29 cellular contexts compared by ENCODE assay signal in genomic region chr11:134677338-134677948, GRCh38.
"Had no signal": no experiment of that assay in that cellular context is flagged by ENCODE, and none has a peak within 500 bp of the region (broad histone marks: within the 10 kb centered on the region; RNA-seq: fewer than 3 reads in every experiment).

No MANE protein-coding gene starts in this region.

- DNase-seq: activated B cell treated with CpG ODN at 0.5 μM for 24 hours; activated CD4-positive, alpha-beta memory T cell treated with anti-CD3 and anti-CD28 coated beads for 36 hours; activated CD4-positive, alpha-beta T cell treated with anti-CD3 and anti-CD28 coated beads for 4 hours; activated CD4-positive, alpha-beta T cell treated with anti-CD3 and anti-CD28 coated beads, Interleukin-2, amount 50 U/mL, for 1 hour; activated CD4-positive, CD25-positive, alpha-beta regulatory T cell treated with anti-CD3 and anti-CD28 coated beads, Interleukin-2, amount 50 U/mL, for 72 hours; activated naive CD4-positive, alpha-beta T cell treated with anti-CD3 and anti-CD28 coated beads, Interleukin-2, amount 10 ng/mL, durations not matched to agents 7 days and 5 days; activated naive CD8-positive, alpha-beta T cell treated with anti-CD3 and anti-CD28 coated beads, Interleukin-2, amount 50 U/mL, for 24 hours; activated T-cell treated with anti-CD3 and anti-CD28 coated beads for 4 hours; activated T-cell treated with anti-CD3 and anti-CD28 coated beads, Interleukin-2, amount 50 U/mL, for 4 hours; anterior cingulate cortex; Kasumi-1; KG1; MG63; MV-4-11; NCI-H1092; NCI-H1436 treated with DMSO at 0.1 percent for 48 hours; NCI-H1694 treated with DMSO at 0.1 percent for 48 hours; NCI-H2029; NCI-H345; NCI-H524 treated with DMSO at 0.1 percent for 48 hours; PC-9; SIG-M5; T-cell; T-helper 17 cell had no signal

- H3K4me1 Mint-ChIP-seq: activated B cell treated with CpG ODN at 0.5 μM for 24 hours; activated naive CD4-positive, alpha-beta T cell treated with anti-CD3 and anti-CD28 coated beads, Interleukin-2, amount 10 ng/mL, durations not matched to agents 7 days and 5 days; activated naive CD8-positive, alpha-beta T cell treated with anti-CD3 and anti-CD28 coated beads, Interleukin-2, amount 50 U/mL, for 24 hours; T-cell; T-helper 17 cell had no signal

- ATAC-seq: activated naive CD8-positive, alpha-beta T cell treated with anti-CD3 and anti-CD28 coated beads, Interleukin-2, amount 50 U/mL, for 24 hours; activated T-cell treated with anti-CD3 and anti-CD28 coated beads, Interleukin-2, amount 50 U/mL, for 4 hours; Right ventricle myocardium inferior; SK-N-SH treated with all-trans-retinoic acid at 6 μM for 48 hours; T-cell; T-helper 17 cell had no signal

- H3K27me3 Mint-ChIP-seq: brain had no signal

- H3K9me3 Mint-ChIP-seq: activated B cell treated with CpG ODN at 0.5 μM for 24 hours; activated CD4-positive, alpha-beta memory T cell treated with anti-CD3 and anti-CD28 coated beads for 36 hours; activated naive CD4-positive, alpha-beta T cell treated with anti-CD3 and anti-CD28 coated beads, Interleukin-2, amount 10 ng/mL, durations not matched to agents 7 days and 5 days; activated naive CD8-positive, alpha-beta T cell treated with anti-CD3 and anti-CD28 coated beads, Interleukin-2, amount 50 U/mL, for 24 hours; activated T-cell treated with anti-CD3 and anti-CD28 coated beads, Interleukin-2, amount 50 U/mL, for 4 hours; activated T-helper 1 cell treated with anti-CD3 and anti-CD28 coated beads, Interleukin-12 subunit alpha, Interleukin-12 subunit beta, Interleukin-2, Interleukin-4 antibody, amounts not matched to agents 30 ng/mL and 10 ng/mL and 1 ng/mL, durations not matched to agents 14 hours and 24 hours and 36 hours had no signal

- H3K4me3 ChIP-seq: MG63, PC-9 had no signal

- H3K36me3 Mint-ChIP-seq: activated CD4-positive, alpha-beta memory T cell treated with anti-CD3 and anti-CD28 coated beads for 36 hours; activated naive CD4-positive, alpha-beta T cell treated with anti-CD3 and anti-CD28 coated beads, Interleukin-2, amount 10 ng/mL, durations not matched to agents 7 days and 5 days; activated naive CD8-positive, alpha-beta T cell; brain; T-cell had no signal

- H3K4me3 Mint-ChIP-seq: activated B cell treated with CpG ODN at 0.5 μM for 24 hours; activated CD4-positive, alpha-beta memory T cell treated with anti-CD3 and anti-CD28 coated beads for 36 hours; activated naive CD4-positive, alpha-beta T cell treated with anti-CD3 and anti-CD28 coated beads, Interleukin-2, amount 10 ng/mL, durations not matched to agents 7 days and 5 days; activated naive CD8-positive, alpha-beta T cell; activated naive CD8-positive, alpha-beta T cell treated with anti-CD3 and anti-CD28 coated beads, Interleukin-2, amount 50 U/mL, for 24 hours; activated T-cell treated with anti-CD3 and anti-CD28 coated beads, Interleukin-2, amount 50 U/mL, for 4 hours; activated T-helper 1 cell treated with anti-CD3 and anti-CD28 coated beads, Interleukin-12 subunit alpha, Interleukin-12 subunit beta, Interleukin-2, Interleukin-4 antibody, amounts not matched to agents 30 ng/mL and 10 ng/mL and 1 ng/mL, durations not matched to agents 14 hours and 24 hours and 36 hours; brain; T-cell; T-helper 17 cell had no signal

- H3K27ac Mint-ChIP-seq: activated B cell treated with CpG ODN at 0.5 μM for 24 hours; activated CD4-positive, alpha-beta memory T cell treated with anti-CD3 and anti-CD28 coated beads for 36 hours; activated naive CD4-positive, alpha-beta T cell treated with anti-CD3 and anti-CD28 coated beads, Interleukin-2, amount 10 ng/mL, durations not matched to agents 7 days and 5 days; activated naive CD8-positive, alpha-beta T cell; activated naive CD8-positive, alpha-beta T cell treated with anti-CD3 and anti-CD28 coated beads, Interleukin-2, amount 50 U/mL, for 24 hours; activated T-helper 1 cell treated with anti-CD3 and anti-CD28 coated beads, Interleukin-12 subunit alpha, Interleukin-12 subunit beta, Interleukin-2, Interleukin-4 antibody, amounts not matched to agents 30 ng/mL and 10 ng/mL and 1 ng/mL, durations not matched to agents 14 hours and 24 hours and 36 hours; T-cell; T-helper 17 cell had no signal
